In the genomic region with DNA sequence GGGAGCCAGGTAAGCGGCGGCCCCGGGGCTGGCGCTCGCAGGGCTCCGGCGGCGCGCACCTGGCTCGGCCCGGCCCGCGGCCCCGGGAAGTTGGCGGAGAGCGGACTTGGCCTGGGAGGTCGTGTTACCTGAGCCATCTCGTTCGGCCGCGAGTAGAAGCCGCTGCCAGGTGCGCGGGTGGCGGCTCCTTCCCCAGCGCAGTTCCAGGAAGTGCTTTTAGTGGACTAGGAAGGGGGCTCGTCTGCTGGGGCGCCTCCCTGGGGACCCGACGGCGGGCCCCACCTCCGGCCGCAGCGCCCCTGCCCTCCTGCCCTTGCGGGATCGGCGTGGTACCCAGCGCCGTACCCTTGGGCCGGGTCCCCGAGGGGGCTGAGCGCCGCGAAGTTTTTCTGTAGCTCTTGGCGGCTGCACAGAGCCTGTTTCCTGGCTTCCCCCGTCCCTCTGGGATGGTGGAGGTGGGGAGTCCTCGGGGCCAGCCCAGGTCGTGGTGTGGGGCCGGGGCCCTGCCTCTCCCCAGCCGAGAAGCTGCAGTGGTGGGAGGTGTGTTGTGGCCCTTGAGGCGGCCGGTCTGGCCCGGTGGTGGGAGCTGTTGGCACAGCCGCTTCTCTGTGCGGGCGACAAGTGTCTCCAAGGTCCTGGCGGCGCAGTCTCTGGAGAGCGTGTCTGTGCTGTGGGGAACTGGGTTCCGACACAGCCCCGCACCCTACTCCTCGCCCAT, we compare ENCODE assay signal across 8 cellular contexts.
DNase-seq lines count a peak whose midpoint lies in the region; ATAC-seq and TF ChIP-seq lines count a peak whose summit lies in the region.

No MANE protein-coding gene starts in this region.

- H3K27ac ChIP-seq in ACC112 (ENCODE audit: low read depth, low read length) (no peak overlapping the region), right atrium auricular region (peak overlapping the region; percentile 48 to 65)

- no peaks in the 10 kb centered on the region for H3K9me3 ChIP-seq in right atrium auricular region

- no peaks in the 10 kb centered on the region for H3K79me2 ChIP-seq in ACC112 (ENCODE audit: control insufficient read depth, insufficient read depth, low read length, unreplicated experiment)

- no peak overlapping the region for H2AFZ ChIP-seq in ACC112 (ENCODE audit: low read length, unreplicated experiment)

- H3K36me3 ChIP-seq in ACC112 (ENCODE audit: insufficient read depth, low read length) (no peaks in the 10 kb centered on the region), right atrium auricular region (no peaks in the 10 kb centered on the region)

- peaks cover 60% of the 10 kb centered on the region for H3K4me1 Mint-ChIP-seq in activated T-cell treated with anti-CD3 and anti-CD28 coated beads, Interleukin-2, amount 50 U/mL, for 72 hours (ENCODE audit: low read depth)

- H3K27me3 ChIP-seq in ACC112 (ENCODE audit: insufficient read depth, low read length) (peaks cover 71% of the 10 kb centered on the region), right atrium auricular region (no peaks in the 10 kb centered on the region)

- peak overlapping the region; percentile 89 to 95 for H3K4me3 Mint-ChIP-seq in activated T-cell treated with anti-CD3 and anti-CD28 coated beads, Interleukin-2, amount 50 U/mL, for 72 hours

- peak; percentile 42 to 47 for DNase-seq in activated T-cell treated with anti-CD3 and anti-CD28 coated beads, Interleukin-2, amount 50 U/mL, for 72 hours
- DNase-seq in right atrium auricular region (ENCODE audit: low spot score) (no peak), skeletal muscle cell (ENCODE audit: low read depth) (no peak), NCI-H1092 treated with DMSO at 0.1 percent for 48 hours (lab: John Stamatoyannopoulos, UW) (no peak)
- DNase-seq in stimulated activated CD4-positive, alpha-beta T cell treated with anti-CD3 and anti-CD28 coated beads, Interleukin-2, amount 100 ng/mL, for 48 hours: no peak

- H3K4me1 ChIP-seq in ACC112 (ENCODE audit: control insufficient read depth, insufficient read depth, low read length, unreplicated experiment) (no peaks in the 10 kb centered on the region), right atrium auricular region (peaks cover 0 to 35% of the 10 kb centered on the region in 2 donors)

- TF ChIP-seq CTCF in right atrium auricular region (IDR thresholded peaks at IDR 0.05): no peak

- H3K27ac Mint-ChIP-seq in activated T-cell treated with anti-CD3 and anti-CD28 coated beads, Interleukin-2, amount 50 U/mL, for 72 hours: no peak overlapping the region

- H3K36me3 Mint-ChIP-seq in activated T-cell treated with anti-CD3 and anti-CD28 coated beads, Interleukin-2, amount 50 U/mL, for 72 hours (ENCODE audit: insufficient read depth in 2 of 2): no peaks in the 10 kb centered on the region

- H3K4me3 ChIP-seq in ACC112 (ENCODE audit: low read depth, low read length): peak overlapping the region; percentile 59; the same call in 1 of the 2 replicates
- H3K4me3 ChIP-seq in right atrium auricular region: peak overlapping the region; percentile 45 to 64
- peak overlapping the region; percentile 27 for H3K4me3 ChIP-seq in skeletal muscle cell (ENCODE audit: low read depth, low read length)

- ATAC-seq in GM19395 (IDR thresholded peaks at IDR 0.05; ENCODE audit: unreplicated experiment) (peak; percentile 27), HG03571 (IDR thresholded peaks at IDR 0.05; ENCODE audit: unreplicated experiment) (peak; percentile 14)
- peak in 1 of 2 donors; percentile 10 for ATAC-seq in activated T-cell treated with anti-CD3 and anti-CD28 coated beads, Interleukin-2, amount 50 U/mL, for 72 hours (replicated peaks in 1 of 2)

- H3K27me3 Mint-ChIP-seq in activated T-cell treated with anti-CD3 and anti-CD28 coated beads, Interleukin-2, amount 50 U/mL, for 72 hours (ENCODE audit: low read depth): no peaks in the 10 kb centered on the region

- no peaks in the 10 kb centered on the region for H3K9me3 Mint-ChIP-seq in activated T-cell treated with anti-CD3 and anti-CD28 coated beads, Interleukin-2, amount 50 U/mL, for 72 hours

Comparison
In these comparisons a context has a peak if more than half of its experiments do, and no peak if none do; other contexts are left out.
1. DNase-seq: peak in activated T-cell treated with anti-CD3 and anti-CD28 coated beads, Interleukin-2, amount 50 U/mL, for 72 hours (2 of 2); none in right atrium auricular region (single experiment), skeletal muscle cell (single experiment), NCI-H1092 treated with DMSO at 0.1 percent for 48 hours (single experiment) and stimulated activated CD4-positive, alpha-beta T cell treated with anti-CD3 and anti-CD28 coated beads, Interleukin-2, amount 100 ng/mL, for 48 hours (0 of 2).
2. Peak in every context shown above with its lines, with median percentiles within 50 percentile points of each other: H3K4me3 ChIP-seq.